Comparison of ENCODE assay signal across 23 cellular contexts in the genomic region with DNA sequence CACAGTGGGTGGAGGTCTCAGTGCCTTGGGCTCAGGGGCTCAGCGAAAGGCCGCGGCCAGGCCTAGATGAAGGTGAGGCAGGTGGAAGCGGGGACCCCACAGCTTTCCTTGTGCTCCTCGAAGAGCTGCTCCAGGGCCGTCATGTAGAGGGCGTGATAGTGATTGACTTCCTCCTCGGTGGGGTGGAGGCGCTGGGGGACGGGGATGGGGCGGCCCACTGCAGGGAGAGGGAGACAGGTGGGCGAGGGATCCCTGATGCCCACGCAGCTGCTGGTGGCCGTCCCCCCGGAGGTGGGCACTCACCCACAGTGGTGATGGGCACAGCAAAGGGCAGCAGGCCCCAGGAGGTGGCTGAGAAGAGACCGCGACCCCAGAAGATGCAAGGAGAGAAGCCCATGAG. TPM values are rescaled to one million over a fixed set of nuclear protein-coding genes. Genes with fewer than 3 reads are reported as not detected.
A peak's percentile ranks its signal among the peaks of the same experiment; 100 is the strongest.
DNase-seq lines count a peak whose midpoint lies in the region; ATAC-seq, FAIRE-seq and TF ChIP-seq lines count a peak whose summit lies in the region.
"Had no signal": no experiment of that assay in that cellular context is flagged by ENCODE, and none has a peak within 500 bp of the region (broad histone marks: within the 10 kb centered on the region; RNA-seq: fewer than 3 reads in every experiment).

No MANE protein-coding gene starts in this region.

- H2AFZ ChIP-seq in HepG2 (ENCODE audit: low read length), result no peak overlapping the region
- H2AFZ ChIP-seq: GM23338 had no signal

- CTCF ChIA-PET in HepG2 (lab: Yijun Ruan, JAX; ENCODE audit: low intra/inter-chr PET ratio, low total read pairs), result no interaction called here

- H3K9ac ChIP-seq in HepG2 (ENCODE audit: insufficient read depth, low read depth, low read length), result no peak overlapping the region
- H3K9ac ChIP-seq: BLaER1 had no signal

- H3K79me2 ChIP-seq in HepG2 (ENCODE audit: insufficient read depth, low read length), result peaks cover 12% of the 10 kb centered on the region

- H3K36me3 ChIP-seq in HepG2 (replicated peaks in 1 of 2; ENCODE audit: control insufficient read depth in 1 of 2, insufficient read depth in 2 of 2, low read length in 2 of 2) (peaks cover 0 to 2% of the 10 kb centered on the region in 2 experiments; a peak in 1 of 5 replicates), right lobe of liver (no peaks in the 10 kb centered on the region)
- H3K36me3 ChIP-seq: BLaER1, HAP-1 had no signal

- WGBS in HepG2 (ENCODE audit: low lambda C conversion rate), result 99% methylated on average over 11 of the region's 17 CpGs
- WGBS in right lobe of liver (ENCODE audit: insufficient coverage, low coverage, low lambda C conversion rate, missing lambda C conversion rate), result no CpG with 5 or more reads among the region's 17 CpGs

- ATAC-seq in HepG2 (no peak), right lobe of liver (no peak)
- ATAC-seq: GM23338 had no signal

- FAIRE-seq in HepG2 (lab: Jason Lieb, UNC) (no peak), urothelium cell line (lab: Jason Lieb, UNC) (peak; percentile 5), GM19239 (lab: Jason Lieb, UNC) (no peak)
- FAIRE-seq: GM12892, GM18507, HTR-8/SVneo had no signal

- H3K27me3 ChIP-seq in HepG2 (ENCODE audit: control insufficient read depth in 1 of 2, insufficient read depth in 2 of 2, low read length in 2 of 2) (no peaks in the 10 kb centered on the region; a peak in 1 of 5 replicates), right lobe of liver (no peaks in the 10 kb centered on the region)

- no TSS peak for BruUV-seq in HepG2 (replicated peaks; lab: Mats Ljungman, UMichigan)

- H4K20me1 ChIP-seq in HepG2 (ENCODE audit: insufficient read depth, low read length), result peaks cover 3% of the 10 kb centered on the region; the same call in 1 of the 2 replicates
- H4K20me1 ChIP-seq: BLaER1 had no signal

- no peak overlapping the region for H3K4me2 ChIP-seq in HepG2 (ENCODE audit: low read depth, low read length)
- H3K4me2 ChIP-seq: BLaER1, GM23338 had no signal

- H3K4me3 ChIP-seq in HepG2 (replicated peaks in 1 of 3; ENCODE audit: insufficient read depth in 1 of 3, low read depth in 2 of 3, low read length in 3 of 3), result no peak overlapping the region
- no peak overlapping the region for H3K4me3 ChIP-seq in right lobe of liver
- H3K4me3 ChIP-seq: BLaER1, GM23338, HAP-1 had no signal

- no peak overlapping the region for H3K27ac ChIP-seq in HepG2 (ENCODE audit: extremely low read length, insufficient read depth, low read length)
- no peak overlapping the region for H3K27ac ChIP-seq in right lobe of liver
- H3K27ac ChIP-seq: 22Rv1, BLaER1 had no signal

- TF ChIP-seq POLR2A in HepG2 (IDR thresholded peaks at IDR 0.05; ENCODE audit: insufficient read depth in 1 of 2, low read depth in 2 of 2, low read length in 2 of 2) (peak in 1 of 2 experiments; percentile 41; a peak in 1 of 4 replicates), right lobe of liver (IDR thresholded peaks at IDR 0.05) (no peak)

- DNase-seq in HepG2 (ENCODE audit: low spot score) (no peak), right lobe of liver (no peak), iPS-NIHi11 (ENCODE audit: low spot score) (peak; percentile 10), urothelium cell line (ENCODE audit: low spot score) (no peak), NCI-H1105 (lab: John Stamatoyannopoulos, UW) (no peak), GM19239 (ENCODE audit: insufficient read length, low spot score) (no peak)
- DNase-seq: CD4-positive, alpha-beta memory T cell; DMS153; DMS79; GDM1; KG1 had no signal

- POLR2A ChIA-PET in HepG2 (lab: Yijun Ruan, JAX), result interaction anchor here (1.8 to 3.3 kb wide), 2 partner anchors 13 to 22 kb away, joined by 6 to 19 read pairs; partner anchors contain the start of genes PLOD3 and ZNHIT1

- TF ChIP-seq EP300 in HepG2 (IDR thresholded peaks at IDR 0.05; ENCODE audit: low read depth in 2 of 2, low read length in 2 of 2) (no peak), HepG2 (CRISPR knock-in tag; IDR thresholded peaks at IDR 0.05; ENCODE audit: borderline replicate concordance) (no peak)

- intact Hi-C loops in HepG2 (cut with micrococcal nuclease; ENCODE audit: unreplicated experiment) (no loop called here), right lobe of liver (cut with DNase I) (loop anchor here (10.0 kb wide), 1 partner anchor 51 kb away; no protein-coding TSS in a partner anchor)

- TF ChIP-seq RAD21 in HepG2 (CRISPR knock-in tag; IDR thresholded peaks at IDR 0.05), result no peak

- H3K9me3 ChIP-seq in HepG2 (ENCODE audit: low read length), result no peaks in the 10 kb centered on the region
- no peaks in the 10 kb centered on the region for H3K9me3 ChIP-seq in right lobe of liver
- H3K9me3 ChIP-seq: BLaER1, HAP-1 had no signal

- no peak for TF ChIP-seq CTCF in HepG2 (CRISPR knock-in tag; IDR thresholded peaks at IDR 0.05)
- no peak for TF ChIP-seq CTCF in right lobe of liver (IDR thresholded peaks at IDR 0.05)

- H3K4me1 ChIP-seq in HepG2 (ENCODE audit: insufficient read depth, low read length), result peaks cover 51% of the 10 kb centered on the region
- H3K4me1 ChIP-seq in right lobe of liver, result peaks cover 0 to 12% (median 0%) of the 10 kb centered on the region in 4 donors
- H3K4me1 ChIP-seq: HAP-1 had no signal

- in situ Hi-C loops in HepG2 (cut with HindIII; ENCODE audit: extremely low pct_ligation_motif_present, low pct_unique_long_range_greater_than_20kb), result no loop called here

RNA-seq across cellular contexts. Expression of gene MOGAT3, which starts 5.0 kb away (rescaled TPM):
- total RNA-seq in HepG2 (2016; rRNA removed; fragmentation: Illumina TruSeq; extraction: Trizol) (5.5 and 22.5 TPM in 2 replicates), right lobe of liver (10 to 100 TPM in 5 of 6 experiments, 1 to 10 TPM in 1; 8.4 to 28.6 (median 15.7) TPM)
- total RNA-seq in HepG2 (2016; cell fraction: cytosol; rRNA removed; fragmentation: Illumina TruSeq; extraction: Trizol; ENCODE audit: low read depth), result 4.9 TPM in 2 replicates
- 5.7 and 22.7 TPM in 2 replicates for total RNA-seq in HepG2 (2016; cell fraction: insoluble cytoplasmic fraction; rRNA removed; fragmentation: Illumina TruSeq; extraction: Trizol)
- 4.8 and 5.0 TPM in 2 replicates for total RNA-seq in HepG2 (2016; cell fraction: membrane; rRNA removed; fragmentation: Illumina TruSeq; extraction: Trizol)
- total RNA-seq in HepG2 (2016; cell fraction: nucleus; rRNA removed; fragmentation: Illumina TruSeq; extraction: Trizol), result 38.2 and 46.4 TPM in 2 replicates
- polyA plus RNA-seq in HepG2 (2011; rRNA removed), result 30.5 and 39.2 TPM in 2 replicates
- 16.6 and 17.2 TPM in 2 replicates for polyA plus RNA-seq in HepG2 (2011; cell fraction: cytosol; rRNA removed)
- 82.9 and 84.5 TPM in 2 replicates for polyA plus RNA-seq in HepG2 (2011; cell fraction: nucleus; rRNA removed)
- polyA plus RNA-seq in HepG2 (2012), result 17.1 and 24.2 TPM in 2 replicates
- polyA plus RNA-seq in HepG2 (2016; cell fraction: cytosol; fragmentation: Illumina TruSeq; extraction: Trizol; ENCODE audit: low read depth), result 1.8 and 2.5 TPM in 2 replicates
- 5.6 and 6.9 TPM in 2 replicates for polyA plus RNA-seq in HepG2 (2016; cell fraction: insoluble cytoplasmic fraction; fragmentation: Illumina TruSeq; extraction: Trizol; ENCODE audit: low read depth)
- 2.9 and 3.0 TPM in 2 replicates for polyA plus RNA-seq in HepG2 (2016; cell fraction: membrane; fragmentation: Illumina TruSeq; extraction: Trizol; ENCODE audit: low read depth)
- polyA plus RNA-seq in HepG2 (2016; cell fraction: nucleus; fragmentation: Illumina TruSeq; extraction: Trizol; ENCODE audit: insufficient read depth, low read depth), result 38.7 and 42.5 TPM in 2 replicates
- 121 TPM in 1 of 2 replicates, not detected in the other for polyA minus RNA-seq in HepG2 (2011; rRNA and poly(A)+ RNA removed; ENCODE audit: low replicate concordance)
- 14.9 and 15.6 TPM in 2 replicates for polyA minus RNA-seq in HepG2 (2011; cell fraction: cytosol; rRNA and poly(A)+ RNA removed)
- polyA minus RNA-seq in HepG2 (2011; cell fraction: nucleus; rRNA and poly(A)+ RNA removed), result 233 and 284 TPM in 2 replicates
- total RNA-seq: A673; CD4-positive, alpha-beta memory T cell; Daoy; GM23338 had no signal
- polyA plus RNA-seq: AG04450; CD14-positive monocyte; CD4-positive, alpha-beta memory T cell; IgD-negative memory B cell had no signal

RNA-seq across cellular contexts. Expression of gene NAT16, which starts 15.8 kb away (rescaled TPM):
- total RNA-seq in HepG2 (2016; rRNA removed; fragmentation: Illumina TruSeq; extraction: Trizol) (not detected in 2 replicates), right lobe of liver (not detected)
- not detected in 2 replicates for total RNA-seq in HepG2 (2016; cell fraction: cytosol; rRNA removed; fragmentation: Illumina TruSeq; extraction: Trizol; ENCODE audit: low read depth)
- not detected in 2 replicates for total RNA-seq in HepG2 (2016; cell fraction: insoluble cytoplasmic fraction; rRNA removed; fragmentation: Illumina TruSeq; extraction: Trizol)
- total RNA-seq in HepG2 (2016; cell fraction: membrane; rRNA removed; fragmentation: Illumina TruSeq; extraction: Trizol), result not detected in 2 replicates
- total RNA-seq in HepG2 (2016; cell fraction: nucleus; rRNA removed; fragmentation: Illumina TruSeq; extraction: Trizol), result not detected in 2 replicates
- polyA plus RNA-seq in HepG2 (2011; rRNA removed), result 0.04 TPM in 1 of 2 replicates, not detected in the other
- polyA plus RNA-seq in HepG2 (2011; cell fraction: cytosol; rRNA removed), result 0.04 and 0.05 TPM in 2 replicates
- 0.24 and 0.34 TPM in 2 replicates for polyA plus RNA-seq in HepG2 (2011; cell fraction: nucleus; rRNA removed)
- 0.12 TPM in 1 of 2 replicates, not detected in the other for polyA plus RNA-seq in HepG2 (2012)
- polyA plus RNA-seq in HepG2 (2016; cell fraction: cytosol; fragmentation: Illumina TruSeq; extraction: Trizol; ENCODE audit: low read depth), result not detected in 2 replicates
- not detected in 2 replicates for polyA plus RNA-seq in HepG2 (2016; cell fraction: insoluble cytoplasmic fraction; fragmentation: Illumina TruSeq; extraction: Trizol; ENCODE audit: low read depth)
- polyA plus RNA-seq in HepG2 (2016; cell fraction: membrane; fragmentation: Illumina TruSeq; extraction: Trizol; ENCODE audit: low read depth), result not detected in 2 replicates
- polyA plus RNA-seq in HepG2 (2016; cell fraction: nucleus; fragmentation: Illumina TruSeq; extraction: Trizol; ENCODE audit: insufficient read depth, low read depth), result not detected in 2 replicates
- not detected in 2 replicates for polyA minus RNA-seq in HepG2 (2011; rRNA and poly(A)+ RNA removed; ENCODE audit: low replicate concordance)
- polyA minus RNA-seq in HepG2 (2011; cell fraction: cytosol; rRNA and poly(A)+ RNA removed), result not detected in 2 replicates
- not detected in 2 replicates for polyA minus RNA-seq in HepG2 (2011; cell fraction: nucleus; rRNA and poly(A)+ RNA removed)
- total RNA-seq: A673; CD4-positive, alpha-beta memory T cell; Daoy had no signal
- polyA plus RNA-seq: CD14-positive monocyte; CD4-positive, alpha-beta memory T cell; IgD-negative memory B cell had no signal

RNA-seq across cellular contexts. Expression of gene PLOD3, which starts 21.5 kb away (rescaled TPM):
- 22.2 and 67.4 TPM in 2 replicates for total RNA-seq in HepG2 (2016; rRNA removed; fragmentation: Illumina TruSeq; extraction: Trizol)
- total RNA-seq in HepG2 (2016; cell fraction: cytosol; rRNA removed; fragmentation: Illumina TruSeq; extraction: Trizol; ENCODE audit: low read depth), result 23.9 and 25.4 TPM in 2 replicates
- total RNA-seq in HepG2 (2016; cell fraction: insoluble cytoplasmic fraction; rRNA removed; fragmentation: Illumina TruSeq; extraction: Trizol), result 20.2 and 72.6 TPM in 2 replicates
- 24.4 and 25.4 TPM in 2 replicates for total RNA-seq in HepG2 (2016; cell fraction: membrane; rRNA removed; fragmentation: Illumina TruSeq; extraction: Trizol)
- total RNA-seq in HepG2 (2016; cell fraction: nucleus; rRNA removed; fragmentation: Illumina TruSeq; extraction: Trizol), result 63.9 and 86.6 TPM in 2 replicates
- 65.8 and 69.0 TPM in 2 replicates for polyA plus RNA-seq in HepG2 (2011; rRNA removed)
- 46.3 and 69.3 TPM in 2 replicates for polyA plus RNA-seq in HepG2 (2011; cell fraction: cytosol; rRNA removed)
- 162 and 195 TPM in 2 replicates for polyA plus RNA-seq in HepG2 (2011; cell fraction: nucleus; rRNA removed)
- polyA plus RNA-seq in HepG2 (2012), result 53.0 and 94.8 TPM in 2 replicates
- polyA plus RNA-seq in HepG2 (2016; cell fraction: cytosol; fragmentation: Illumina TruSeq; extraction: Trizol; ENCODE audit: low read depth), result 12.2 and 13.8 TPM in 2 replicates
- 27.9 and 38.5 TPM in 2 replicates for polyA plus RNA-seq in HepG2 (2016; cell fraction: insoluble cytoplasmic fraction; fragmentation: Illumina TruSeq; extraction: Trizol; ENCODE audit: low read depth)
- 21.2 and 23.4 TPM in 2 replicates for polyA plus RNA-seq in HepG2 (2016; cell fraction: membrane; fragmentation: Illumina TruSeq; extraction: Trizol; ENCODE audit: low read depth)
- polyA plus RNA-seq in HepG2 (2016; cell fraction: nucleus; fragmentation: Illumina TruSeq; extraction: Trizol; ENCODE audit: insufficient read depth, low read depth), result 217 and 227 TPM in 2 replicates
- polyA minus RNA-seq in HepG2 (2011; rRNA and poly(A)+ RNA removed; ENCODE audit: low replicate concordance), result 44.4 and 96.8 TPM in 2 replicates
- 55.0 and 69.8 TPM in 2 replicates for polyA minus RNA-seq in HepG2 (2011; cell fraction: cytosol; rRNA and poly(A)+ RNA removed)
- 37.7 and 50.2 TPM in 2 replicates for polyA minus RNA-seq in HepG2 (2011; cell fraction: nucleus; rRNA and poly(A)+ RNA removed)
- 10 to 100 TPM; 41.7 to 57.5 (median 54.3) TPM for total RNA-seq in right lobe of liver

RNA-seq across cellular contexts. Expression of gene ZNHIT1, which starts 22.1 kb away (rescaled TPM):
- total RNA-seq in HepG2 (2016; rRNA removed; fragmentation: Illumina TruSeq; extraction: Trizol), result 64.5 and 66.5 TPM in 2 replicates
- total RNA-seq in HepG2 (2016; cell fraction: cytosol; rRNA removed; fragmentation: Illumina TruSeq; extraction: Trizol; ENCODE audit: low read depth), result 64.0 and 69.5 TPM in 2 replicates
- 68.4 and 76.1 TPM in 2 replicates for total RNA-seq in HepG2 (2016; cell fraction: insoluble cytoplasmic fraction; rRNA removed; fragmentation: Illumina TruSeq; extraction: Trizol)
- total RNA-seq in HepG2 (2016; cell fraction: membrane; rRNA removed; fragmentation: Illumina TruSeq; extraction: Trizol), result 53.8 and 60.2 TPM in 2 replicates
- total RNA-seq in HepG2 (2016; cell fraction: nucleus; rRNA removed; fragmentation: Illumina TruSeq; extraction: Trizol), result 26.8 and 31.3 TPM in 2 replicates
- polyA plus RNA-seq in HepG2 (2011; rRNA removed), result 32.5 and 36.8 TPM in 2 replicates
- polyA plus RNA-seq in HepG2 (2011; cell fraction: cytosol; rRNA removed), result 42.7 and 52.4 TPM in 2 replicates
- 23.5 and 25.9 TPM in 2 replicates for polyA plus RNA-seq in HepG2 (2011; cell fraction: nucleus; rRNA removed)
- 41.6 and 44.7 TPM in 2 replicates for polyA plus RNA-seq in HepG2 (2012)
- polyA plus RNA-seq in HepG2 (2016; cell fraction: cytosol; fragmentation: Illumina TruSeq; extraction: Trizol; ENCODE audit: low read depth), result 71.9 and 73.7 TPM in 2 replicates
- 68.8 and 69.1 TPM in 2 replicates for polyA plus RNA-seq in HepG2 (2016; cell fraction: insoluble cytoplasmic fraction; fragmentation: Illumina TruSeq; extraction: Trizol; ENCODE audit: low read depth)
- polyA plus RNA-seq in HepG2 (2016; cell fraction: membrane; fragmentation: Illumina TruSeq; extraction: Trizol; ENCODE audit: low read depth), result 47.5 and 51.9 TPM in 2 replicates
- 57.2 and 62.8 TPM in 2 replicates for polyA plus RNA-seq in HepG2 (2016; cell fraction: nucleus; fragmentation: Illumina TruSeq; extraction: Trizol; ENCODE audit: insufficient read depth, low read depth)
- polyA minus RNA-seq in HepG2 (2011; rRNA and poly(A)+ RNA removed; ENCODE audit: low replicate concordance), result 23.4 and 35.9 TPM in 2 replicates
- 21.7 and 22.1 TPM in 2 replicates for polyA minus RNA-seq in HepG2 (2011; cell fraction: cytosol; rRNA and poly(A)+ RNA removed)
- polyA minus RNA-seq in HepG2 (2011; cell fraction: nucleus; rRNA and poly(A)+ RNA removed), result 5.4 and 6.3 TPM in 2 replicates
- total RNA-seq in right lobe of liver, result 100 to 1,000 TPM in 4 of 6 experiments, 10 to 100 TPM in 2; 68.3 to 159 (median 111) TPM

RNA-seq across cellular contexts. Expression of gene VGF, which starts 30.5 kb away (rescaled TPM):
- 0.10 and 0.46 TPM in 2 replicates for total RNA-seq in HepG2 (2016; rRNA removed; fragmentation: Illumina TruSeq; extraction: Trizol)
- total RNA-seq in HepG2 (2016; cell fraction: cytosol; rRNA removed; fragmentation: Illumina TruSeq; extraction: Trizol; ENCODE audit: low read depth), result 0.18 TPM in 1 of 2 replicates, not detected in the other
- 0.52 TPM in 1 of 2 replicates, not detected in the other for total RNA-seq in HepG2 (2016; cell fraction: insoluble cytoplasmic fraction; rRNA removed; fragmentation: Illumina TruSeq; extraction: Trizol)
- total RNA-seq in HepG2 (2016; cell fraction: membrane; rRNA removed; fragmentation: Illumina TruSeq; extraction: Trizol), result 0.10 and 0.15 TPM in 2 replicates
- 0.44 and 0.78 TPM in 2 replicates for total RNA-seq in HepG2 (2016; cell fraction: nucleus; rRNA removed; fragmentation: Illumina TruSeq; extraction: Trizol)
- polyA plus RNA-seq in HepG2 (2011; rRNA removed), result 0.12 and 0.21 TPM in 2 replicates
- 0.12 and 0.23 TPM in 2 replicates for polyA plus RNA-seq in HepG2 (2011; cell fraction: cytosol; rRNA removed)
- polyA plus RNA-seq in HepG2 (2011; cell fraction: nucleus; rRNA removed), result 0.40 and 0.96 TPM in 2 replicates
- 0.09 and 0.31 TPM in 2 replicates for polyA plus RNA-seq in HepG2 (2012)
- polyA plus RNA-seq in HepG2 (2016; cell fraction: cytosol; fragmentation: Illumina TruSeq; extraction: Trizol; ENCODE audit: low read depth), result 0.06 and 0.09 TPM in 2 replicates
- 0.15 and 0.16 TPM in 2 replicates for polyA plus RNA-seq in HepG2 (2016; cell fraction: insoluble cytoplasmic fraction; fragmentation: Illumina TruSeq; extraction: Trizol; ENCODE audit: low read depth)
- 0.08 TPM in 1 of 2 replicates, not detected in the other for polyA plus RNA-seq in HepG2 (2016; cell fraction: membrane; fragmentation: Illumina TruSeq; extraction: Trizol; ENCODE audit: low read depth)
- polyA plus RNA-seq in HepG2 (2016; cell fraction: nucleus; fragmentation: Illumina TruSeq; extraction: Trizol; ENCODE audit: insufficient read depth, low read depth), result 0.99 and 1.4 TPM in 2 replicates
- polyA minus RNA-seq in HepG2 (2011; rRNA and poly(A)+ RNA removed; ENCODE audit: low replicate concordance), result 0.14 and 0.16 TPM in 2 replicates
- polyA minus RNA-seq in HepG2 (2011; cell fraction: cytosol; rRNA and poly(A)+ RNA removed), result 0.69 and 0.88 TPM in 2 replicates
- polyA minus RNA-seq in HepG2 (2011; cell fraction: nucleus; rRNA and poly(A)+ RNA removed), result not detected in 2 replicates
- not detected for total RNA-seq in right lobe of liver
- total RNA-seq: CD4-positive, alpha-beta memory T cell had no signal
- polyA plus RNA-seq: CD14-positive monocyte; CD4-positive, alpha-beta memory T cell; IgD-negative memory B cell had no signal
